19 cellular contexts compared by ENCODE assay signal in the genomic region with DNA sequence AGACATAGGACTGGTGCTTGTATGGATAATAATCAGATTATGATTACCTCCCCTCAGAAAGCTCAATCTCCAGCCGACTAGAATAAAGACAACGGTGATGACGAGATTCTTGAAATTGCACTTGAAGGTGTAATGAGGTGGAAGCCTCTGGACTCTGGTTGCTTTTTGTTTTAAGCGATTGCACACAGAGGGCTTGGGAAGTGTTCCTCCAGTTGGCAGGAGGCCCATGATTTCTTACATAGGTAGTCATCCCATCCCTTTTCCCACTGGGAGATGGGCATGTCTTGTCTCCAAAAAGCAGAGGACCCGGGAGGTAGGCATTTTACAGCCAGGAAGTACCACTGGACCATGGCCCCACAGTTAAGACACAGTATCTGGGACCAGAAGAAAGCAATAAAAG.
A peak's percentile ranks its signal among the peaks of the same experiment; 100 is the strongest.
DNase-seq lines count a peak whose midpoint lies in the region; ATAC-seq and TF ChIP-seq lines count a peak whose summit lies in the region.
"Had no signal": no experiment of that assay in that cellular context is flagged by ENCODE, and none has a peak within 500 bp of the region (broad histone marks: within the 10 kb centered on the region; RNA-seq: fewer than 3 reads in every experiment).

No MANE protein-coding gene starts in this region.

- H3K9me3 ChIP-seq in BLaER1, result no peaks in the 10 kb centered on the region
- H3K9me3 ChIP-seq: A549 had no signal

- no peaks in the 10 kb centered on the region for H4K20me1 ChIP-seq in BLaER1

- no peaks in the 10 kb centered on the region for H3K36me3 Mint-ChIP-seq in stimulated activated memory B cell treated with anti-CD40 and anti-IgM and Interleukin-4, amounts not matched to agents 10 μg/mL and 1 μg/mL and 100 μg/mL, for 72 hours
- H3K36me3 Mint-ChIP-seq: CD14-positive monocyte; CD4-positive, alpha-beta memory T cell had no signal

- H3K4me1 ChIP-seq in BLaER1, result peaks cover 47% of the 10 kb centered on the region
- H3K4me1 ChIP-seq: A549 had no signal

- no peak overlapping the region for H3K27ac ChIP-seq in BLaER1
- H3K27ac ChIP-seq: 22Rv1, A549 had no signal

- H3K4me3 ChIP-seq in BLaER1 (no peak overlapping the region), fibroblast of mammary gland (ENCODE audit: control insufficient read depth, low read depth, low read length) (no peak overlapping the region)
- H3K4me3 ChIP-seq: A549, GM23338 had no signal

- no peaks in the 10 kb centered on the region for H3K9me3 Mint-ChIP-seq in stimulated activated memory B cell treated with anti-CD40 and anti-IgM and Interleukin-4, amounts not matched to agents 10 μg/mL and 1 μg/mL and 100 μg/mL, for 72 hours
- H3K9me3 Mint-ChIP-seq: CD14-positive monocyte, GM23338, HFFc6 had no signal

- H3K4me3 Mint-ChIP-seq in stimulated activated memory B cell treated with anti-CD40 and anti-IgM and Interleukin-4, amounts not matched to agents 10 μg/mL and 1 μg/mL and 100 μg/mL, for 72 hours, result no peak overlapping the region
- H3K4me3 Mint-ChIP-seq: CD14-positive monocyte; CD4-positive, alpha-beta memory T cell; GM23338; HFFc6 had no signal

- TF ChIP-seq CTCF in fibroblast of mammary gland (conservative IDR thresholded peaks at IDR 0.05; ENCODE audit: control insufficient read depth, insufficient read depth, low read depth, low read length), result no peak

- peak in 2 of 3 experiments; percentile 4 to 12 for DNase-seq in NCI-H1417 (lab: John Stamatoyannopoulos, UW)
- DNase-seq in NCI-H1417 treated with DMSO at 0.1 percent for 48 hours (lab: John Stamatoyannopoulos, UW), result no peak
- peak; percentile 63 for DNase-seq in NCI-H2171 (lab: John Stamatoyannopoulos, UW)
- peak; percentile 25 for DNase-seq in fibroblast of mammary gland (ENCODE audit: low read depth)
- no peak for DNase-seq in COR-L47 (lab: John Stamatoyannopoulos, UW)
- DNase-seq in nucleus accumbens (lab: John Stamatoyannopoulos, UW), result no peak
- DNase-seq: AML-193; Calu3; CD4-positive, alpha-beta memory T cell; H7; HFFc6; IMR-90 had no signal

- ATAC-seq in stimulated activated memory B cell treated with anti-CD40 and anti-IgM and Interleukin-4, amounts not matched to agents 10 μg/mL and 1 μg/mL and 100 μg/mL, for 72 hours, result no peak
- ATAC-seq: A549, GM23338, HCT116 had no signal

- no peaks in the 10 kb centered on the region for H3K36me3 ChIP-seq in BLaER1

- no peaks in the 10 kb centered on the region for H3K27me3 ChIP-seq in BLaER1

- no peak overlapping the region for H3K9ac ChIP-seq in BLaER1

- H3K27me3 Mint-ChIP-seq in stimulated activated memory B cell treated with anti-CD40 and anti-IgM and Interleukin-4, amounts not matched to agents 10 μg/mL and 1 μg/mL and 100 μg/mL, for 72 hours, result peaks cover 60% of the 10 kb centered on the region

- no peaks in the 10 kb centered on the region for H3K4me1 Mint-ChIP-seq in stimulated activated memory B cell treated with anti-CD40 and anti-IgM and Interleukin-4, amounts not matched to agents 10 μg/mL and 1 μg/mL and 100 μg/mL, for 72 hours
- H3K4me1 Mint-ChIP-seq: CD4-positive, alpha-beta memory T cell had no signal

- 0 out of 2 replicates have a peak overlapping the region, but pooled peaks have one; percentile 92 for H3K4me2 ChIP-seq in BLaER1
- H3K4me2 ChIP-seq: A549, GM23338 had no signal

- no peak overlapping the region for H3K27ac Mint-ChIP-seq in stimulated activated memory B cell treated with anti-CD40 and anti-IgM and Interleukin-4, amounts not matched to agents 10 μg/mL and 1 μg/mL and 100 μg/mL, for 72 hours
- H3K27ac Mint-ChIP-seq: CD14-positive monocyte; CD4-positive, alpha-beta memory T cell; GM23338; HFFc6 had no signal

Comparison
In these comparisons a context has a peak if more than half of its experiments do, and no peak if none do; other contexts are left out.
1. DNase-seq: peak in NCI-H1417 (2 of 3), NCI-H2171 (single experiment) and fibroblast of mammary gland (single experiment); none in NCI-H1417 treated with DMSO at 0.1 percent for 48 hours (single experiment), COR-L47 (single experiment) and nucleus accumbens (0 of 56).